ENCODE assay signal across 12 cellular contexts in the genomic region with DNA sequence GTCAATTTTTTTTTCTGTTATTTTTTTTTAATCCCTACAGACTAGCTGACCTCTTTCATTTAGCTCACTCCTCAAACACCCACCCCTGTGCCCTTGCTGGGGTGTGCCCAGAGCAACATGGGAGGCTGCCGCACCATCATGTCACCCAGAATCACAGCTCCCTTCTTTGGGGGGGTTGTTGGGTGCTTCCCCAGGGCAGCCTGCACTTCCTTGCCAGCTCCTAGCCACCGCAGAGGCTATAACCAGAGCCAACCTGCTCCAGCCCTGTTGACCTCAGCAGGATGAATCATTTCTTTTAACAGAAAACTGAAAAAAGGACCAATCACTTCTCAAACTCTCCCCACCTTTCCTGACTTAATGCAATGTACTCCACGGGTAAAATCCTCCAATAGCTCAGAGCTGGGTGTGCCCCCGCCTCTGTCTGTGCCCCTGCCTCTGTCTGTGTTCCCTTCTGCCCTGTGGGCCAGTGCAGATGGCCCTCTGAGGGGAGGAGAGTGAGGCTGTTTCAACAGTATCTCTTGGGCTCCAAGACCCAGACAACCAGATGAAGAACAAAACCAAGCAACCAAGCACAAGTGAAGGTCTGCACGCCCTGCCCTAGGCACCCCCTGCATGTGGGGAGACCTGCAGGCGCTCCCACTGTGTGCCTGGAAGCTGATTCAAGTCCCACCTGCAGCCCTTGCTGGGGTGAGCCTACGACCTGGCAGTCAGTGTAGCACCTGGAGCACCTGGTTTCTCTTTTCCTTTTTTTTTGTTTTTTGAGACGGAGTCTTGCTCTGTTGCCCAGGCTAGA.
DNase-seq lines count a peak whose midpoint lies in the region; FAIRE-seq and TF ChIP-seq lines count a peak whose summit lies in the region.
"Had no signal": no experiment of that assay in that cellular context is flagged by ENCODE, and none has a peak within 500 bp of the region (broad histone marks: within the 10 kb centered on the region; RNA-seq: fewer than 3 reads in every experiment).

No MANE protein-coding gene starts in this region.

- no peaks in the 10 kb centered on the region for H3K27me3 Mint-ChIP-seq in activated CD4-positive, alpha-beta T cell treated with anti-CD3 and anti-CD28 coated beads, Interleukin-2, amount 10 ng/mL, durations not matched to agents 7 days and 5 days
- H3K27me3 Mint-ChIP-seq: activated naive CD8-positive, alpha-beta T cell; stimulated activated naive CD8-positive, alpha-beta T cell treated with anti-CD3 and anti-CD28 coated beads, Interleukin-15, Interleukin-2, amounts not matched to agents 100 ng/mL and 50 ng/mL, for 24 hours had no signal

- H3K27ac ChIP-seq in substantia nigra (ENCODE audit: low read depth, low read length, poor library complexity, severe bottlenecking) (peak overlapping the region; percentile 37), coronary artery (no peak overlapping the region)
- H3K27ac ChIP-seq: WERI-Rb-1 had no signal

- H3K36me3 Mint-ChIP-seq in activated CD4-positive, alpha-beta T cell treated with anti-CD3 and anti-CD28 coated beads, Interleukin-2, amount 10 ng/mL, durations not matched to agents 7 days and 5 days (ENCODE audit: low read depth), result peaks cover 2% of the 10 kb centered on the region

- H3K4me3 Mint-ChIP-seq in activated CD4-positive, alpha-beta T cell treated with anti-CD3 and anti-CD28 coated beads, Interleukin-2, amount 10 ng/mL, durations not matched to agents 7 days and 5 days, result no peak overlapping the region
- H3K4me3 Mint-ChIP-seq: activated naive CD8-positive, alpha-beta T cell; stimulated activated naive CD8-positive, alpha-beta T cell treated with anti-CD3 and anti-CD28 coated beads, Interleukin-15, Interleukin-2, amounts not matched to agents 100 ng/mL and 50 ng/mL, for 24 hours had no signal

- CTCF ChIA-PET in activated CD4-positive, alpha-beta T cell treated with anti-CD3 and anti-CD28 coated beads, Interleukin-2, amount 10 ng/mL, durations not matched to agents 7 days and 5 days (lab: Charles Lee), result interaction anchor here (1.1 kb wide), 1 partner anchor 16 kb away, joined by 4 read pairs; no protein-coding TSS in a partner anchor

- POLR2A ChIA-PET in activated CD4-positive, alpha-beta T cell treated with anti-CD3 and anti-CD28 coated beads, Interleukin-2, amount 10 ng/mL, durations not matched to agents 7 days and 5 days (lab: Charles Lee), result no interaction called here

- no peak overlapping the region for H3K4me3 ChIP-seq in coronary artery

- FAIRE-seq in RCC 7860 (lab: Jason Lieb, UNC), result peak; percentile 86

- no peak for TF ChIP-seq CTCF in coronary artery (IDR thresholded peaks at IDR 0.05)

- DNase-seq in activated CD4-positive, alpha-beta T cell treated with anti-CD3 and anti-CD28 coated beads, Interleukin-2, amount 10 ng/mL, durations not matched to agents 7 days and 5 days, result no peak
- no peak for DNase-seq in activated CD4-positive, alpha-beta T cell treated with anti-CD3 and anti-CD28 coated beads for 4 hours
- DNase-seq in RCC 7860 (ENCODE audit: low spot score) (peak; percentile 75), glomerular visceral epithelial cell (ENCODE audit: extremely low spot score) (peak; percentile 85), substantia nigra (lab: John Stamatoyannopoulos, UW) (no peak), coronary artery (ENCODE audit: low spot score) (no peak), nucleus accumbens (lab: John Stamatoyannopoulos, UW) (no peak)
- DNase-seq in effector CD8-positive, alpha-beta T cell (lab: John Stamatoyannopoulos, UW), result no peak
- DNase-seq: NCI-H1105 treated with DMSO at 0.1 percent for 48 hours, WERI-Rb-1 had no signal

- H3K27ac Mint-ChIP-seq in activated CD4-positive, alpha-beta T cell treated with anti-CD3 and anti-CD28 coated beads, Interleukin-2, amount 10 ng/mL, durations not matched to agents 7 days and 5 days, result peak overlapping the region; percentile 0
- H3K27ac Mint-ChIP-seq: activated naive CD8-positive, alpha-beta T cell; stimulated activated naive CD8-positive, alpha-beta T cell treated with anti-CD3 and anti-CD28 coated beads, Interleukin-15, Interleukin-2, amounts not matched to agents 100 ng/mL and 50 ng/mL, for 24 hours had no signal

- H3K9me3 Mint-ChIP-seq in activated CD4-positive, alpha-beta T cell treated with anti-CD3 and anti-CD28 coated beads, Interleukin-2, amount 10 ng/mL, durations not matched to agents 7 days and 5 days, result no peaks in the 10 kb centered on the region
- H3K9me3 Mint-ChIP-seq: stimulated activated naive CD8-positive, alpha-beta T cell treated with anti-CD3 and anti-CD28 coated beads, Interleukin-15, Interleukin-2, amounts not matched to agents 100 ng/mL and 50 ng/mL, for 24 hours had no signal

- peaks cover 38% of the 10 kb centered on the region for H3K4me1 Mint-ChIP-seq in activated CD4-positive, alpha-beta T cell treated with anti-CD3 and anti-CD28 coated beads, Interleukin-2, amount 10 ng/mL, durations not matched to agents 7 days and 5 days

Comparison
In these comparisons a context has a peak if more than half of its experiments do, and no peak if none do; other contexts are left out.
1. DNase-seq: peak in RCC 7860 (single experiment) and glomerular visceral epithelial cell (single experiment); none in activated CD4-positive, alpha-beta T cell treated with anti-CD3 and anti-CD28 coated beads, Interleukin-2, amount 10 ng/mL, durations not matched to agents 7 days and 5 days (single experiment), activated CD4-positive, alpha-beta T cell treated with anti-CD3 and anti-CD28 coated beads for 4 hours (0 of 2), substantia nigra (0 of 49), coronary artery (single experiment), nucleus accumbens (0 of 56) and effector CD8-positive, alpha-beta T cell (single experiment).